Comparison of ENCODE assay signal across 15 cellular contexts in the genomic region with DNA sequence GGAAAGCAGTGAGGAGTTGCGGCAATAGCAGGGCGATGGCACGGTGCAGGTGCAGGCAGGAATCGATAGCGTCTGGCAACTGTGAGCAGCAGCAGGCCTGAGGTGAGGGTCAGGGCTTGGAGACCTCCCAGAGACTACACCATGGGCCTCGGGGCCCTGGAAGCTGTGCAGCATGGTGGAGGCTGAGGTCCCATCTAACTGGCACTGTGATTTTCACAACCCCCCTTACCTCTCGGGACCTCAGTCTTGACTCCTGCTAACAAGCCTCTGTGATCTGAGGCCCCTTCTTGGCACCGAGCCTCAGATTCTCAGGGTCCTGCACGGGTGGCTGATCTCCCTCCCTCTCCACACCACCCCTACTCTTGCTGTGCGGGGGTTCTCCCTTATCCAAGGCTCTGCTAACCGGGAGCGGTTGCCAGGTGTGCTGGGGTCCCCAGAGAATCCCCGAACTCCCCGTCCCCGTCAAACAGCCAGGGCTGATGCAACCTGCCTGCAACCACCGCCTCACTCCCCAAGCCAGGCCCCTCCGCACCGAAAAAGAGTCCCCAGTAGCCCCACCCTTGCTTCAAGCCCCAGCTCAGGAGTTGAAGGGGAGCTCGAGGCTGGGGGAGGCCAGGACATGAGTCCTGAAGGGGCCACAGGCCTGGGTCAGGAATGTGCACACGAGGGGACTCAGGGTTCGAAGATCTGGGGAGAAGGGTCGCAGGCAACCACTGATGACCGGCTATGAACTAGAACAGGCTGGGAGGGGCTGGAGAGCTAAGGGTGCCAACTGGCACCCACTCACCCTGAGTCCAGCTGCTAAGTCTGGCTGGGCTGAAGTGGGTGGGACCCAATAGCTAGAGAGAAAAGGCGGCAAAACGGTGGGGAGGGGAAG. TPM values are rescaled to one million over a fixed set of nuclear protein-coding genes. Genes with fewer than 3 reads are reported as not detected.
DNase-seq lines count a peak whose midpoint lies in the region; ATAC-seq and TF ChIP-seq lines count a peak whose summit lies in the region.
"Had no signal": no experiment of that assay in that cellular context is flagged by ENCODE, and none has a peak within 500 bp of the region (broad histone marks: within the 10 kb centered on the region; RNA-seq: fewer than 3 reads in every experiment).

No MANE protein-coding gene starts in this region.

- no peaks in the 10 kb centered on the region for H3K9me3 ChIP-seq in SK-N-MC (ENCODE audit: low read depth, low read length)
- H3K9me3 ChIP-seq: tibial nerve had no signal

- peaks cover 100% of the 10 kb centered on the region for H3K79me2 ChIP-seq in GM23338 (replicated peaks; ENCODE audit: insufficient read depth)

- H3K36me3 ChIP-seq in GM23338 (ENCODE audit: insufficient read depth) (peaks cover 17% of the 10 kb centered on the region), SK-N-MC (ENCODE audit: insufficient read depth, low read length) (peaks cover 81% of the 10 kb centered on the region)

- H3K4me1 ChIP-seq in GM23338 (ENCODE audit: insufficient read depth): peaks cover 15% of the 10 kb centered on the region

- H3K9me2 ChIP-seq in GM23338 (ENCODE audit: insufficient read depth): no peaks in the 10 kb centered on the region

- peak overlapping the region; percentile 95 for H3K27ac Mint-ChIP-seq in GM23338
- H3K27ac Mint-ChIP-seq: activated naive CD8-positive, alpha-beta T cell treated with anti-CD3 and anti-CD28 coated beads, Interleukin-2, amount 10 ng/mL, durations not matched to agents 7 days and 5 days had no signal

- H3F3A ChIP-seq in GM23338 (replicated peaks; ENCODE audit: low read depth): peaks cover 8% of the 10 kb centered on the region; the same call in 1 of the 2 replicates

- peaks cover 53% of the 10 kb centered on the region for H3K4me1 Mint-ChIP-seq in GM23338

- no peak overlapping the region for H3K4me3 ChIP-seq in GM23338
- peak overlapping the region; percentile 44 for H3K4me3 ChIP-seq in SK-N-MC
- H3K4me3 ChIP-seq: tibial nerve had no signal

- 0 out of 2 replicates have a peak overlapping the region, but pooled peaks have one; percentile 26 for H3K27ac ChIP-seq in GM23338 (ENCODE audit: low read depth)
- peak overlapping the region; percentile 95 for H3K27ac ChIP-seq in SK-N-MC
- H3K27ac ChIP-seq: tibial nerve had no signal

- H3K36me3 Mint-ChIP-seq in GM23338 (ENCODE audit: low read depth): peaks cover 88% of the 10 kb centered on the region

- peaks cover 63% of the 10 kb centered on the region for H4K20me1 ChIP-seq in GM23338 (replicated peaks; ENCODE audit: insufficient read depth)

- ATAC-seq in GM23338 (no peak), HG02885 (IDR thresholded peaks at IDR 0.05; ENCODE audit: poor library complexity, unreplicated experiment) (no peak), GM19452 (IDR thresholded peaks at IDR 0.05; ENCODE audit: unreplicated experiment) (no peak)
- ATAC-seq: left ventricle myocardium superior had no signal

- H3K4me2 ChIP-seq in GM23338: no peak overlapping the region

- H3K27me3 Mint-ChIP-seq in GM23338 (ENCODE audit: insufficient read depth, low read depth, poor library complexity): peaks cover 35% of the 10 kb centered on the region
- H3K27me3 Mint-ChIP-seq: activated naive CD8-positive, alpha-beta T cell treated with anti-CD3 and anti-CD28 coated beads, Interleukin-2, amount 10 ng/mL, durations not matched to agents 7 days and 5 days; progenitor cell of endocrine pancreas had no signal

- peaks cover 5% of the 10 kb centered on the region for H3K9me3 Mint-ChIP-seq in GM23338
- H3K9me3 Mint-ChIP-seq: activated naive CD8-positive, alpha-beta T cell treated with anti-CD3 and anti-CD28 coated beads, Interleukin-2, amount 10 ng/mL, durations not matched to agents 7 days and 5 days had no signal

- H3K27me3 ChIP-seq in GM23338 (ENCODE audit: insufficient read depth): no peaks in the 10 kb centered on the region
- H3K27me3 ChIP-seq: tibial nerve had no signal

- no peak overlapping the region for H2AFZ ChIP-seq in GM23338

- peak overlapping the region; percentile 68 for H3K9ac ChIP-seq in SK-N-MC (ENCODE audit: insufficient read length)

- no peak for TF ChIP-seq CTCF in AG09319 (IDR thresholded peaks at IDR 0.05; ENCODE audit: low read depth, low read length)
- no peak for TF ChIP-seq CTCF in GM23338 (conservative IDR thresholded peaks at IDR 0.05; ENCODE audit: low read depth in 2 of 2)

- H3K4me3 Mint-ChIP-seq in GM23338: peak overlapping the region; percentile 38; the same call in 1 of the 3 replicates
- H3K4me3 Mint-ChIP-seq: activated naive CD8-positive, alpha-beta T cell treated with anti-CD3 and anti-CD28 coated beads, Interleukin-2, amount 10 ng/mL, durations not matched to agents 7 days and 5 days had no signal

- peak; percentile 7 for DNase-seq in AG09319 (ENCODE audit: extremely low read depth, low read depth)
- no peak for DNase-seq in GM23338 (ENCODE audit: low spot score)
- no peak for DNase-seq in SK-N-MC (ENCODE audit: low read depth, low spot score)
- peak; percentile 6 for DNase-seq in iPS-NIHi7 (ENCODE audit: extremely low spot score)
- no peak for DNase-seq in DMS153 treated with DMSO at 0.1 percent for 48 hours (lab: John Stamatoyannopoulos, UW; ENCODE audit: unreplicated experiment)
- no peak for DNase-seq in activated CD8-positive, alpha-beta memory T cell treated with anti-CD3 and anti-CD28 coated beads for 24 hours
- DNase-seq: activated naive CD8-positive, alpha-beta T cell treated with anti-CD3 and anti-CD28 coated beads, Interleukin-2, amount 10 ng/mL, durations not matched to agents 7 days and 5 days; COR-L47; NCI-H187 treated with DMSO at 0.1 percent for 48 hours had no signal

TF ChIP-seq in GM23338, 12 proteins besides CTCF, POLR2A, EP300 and RAD21 (continues in another document):
- no peak for TF ChIP-seq ZNF331 (CRISPR knock-in tag; IDR thresholded peaks at IDR 0.05; ENCODE audit: low read depth)

RNA-seq across cellular contexts. Expression of a gene that starts 4.8 kb away (rescaled TPM):
- total RNA-seq in GM23338 (2014; rRNA removed; shearing (Covaris generic)): 7.4 and 8.2 TPM in 2 replicates
- 9.6 and 10.3 TPM in 2 replicates for polyA plus RNA-seq in GM23338 (2016; fragmentation: Nextera tagmentation; extraction: Ambion mirVana)

RNA-seq across cellular contexts. Expression of a gene that starts 5.1 kb away (rescaled TPM):
- total RNA-seq in GM23338 (2014; rRNA removed; shearing (Covaris generic)): 87.7 and 99.4 TPM in 2 replicates
- polyA plus RNA-seq in GM23338 (2016; fragmentation: Nextera tagmentation; extraction: Ambion mirVana): 54.0 and 55.5 TPM in 2 replicates

RNA-seq across cellular contexts. Expression of a gene that starts 27.6 kb away (rescaled TPM):
- 0.50 and 0.69 TPM in 2 replicates for total RNA-seq in GM23338 (2014; rRNA removed; shearing (Covaris generic))
- polyA plus RNA-seq in GM23338 (2016; fragmentation: Nextera tagmentation; extraction: Ambion mirVana): 0.57 and 0.60 TPM in 2 replicates
- total RNA-seq: left ventricle myocardium superior had no signal

RNA-seq across cellular contexts. Expression of a gene that starts 36.7 kb away (rescaled TPM):
- total RNA-seq in GM23338 (2014; rRNA removed; shearing (Covaris generic)): not detected in 2 replicates
- polyA plus RNA-seq in GM23338 (2016; fragmentation: Nextera tagmentation; extraction: Ambion mirVana): not detected in 2 replicates
- total RNA-seq: activated naive CD8-positive, alpha-beta T cell treated with anti-CD3 and anti-CD28 coated beads, Interleukin-2, amount 10 ng/mL, durations not matched to agents 7 days and 5 days; dermis microvascular lymphatic vessel endothelial cell; progenitor cell of endocrine pancreas had no signal

RNA-seq across cellular contexts. Expression of a gene that starts 46.7 kb away (rescaled TPM):
- 12.1 and 19.3 TPM in 2 replicates for total RNA-seq in GM23338 (2014; rRNA removed; shearing (Covaris generic))
- polyA plus RNA-seq in GM23338 (2016; fragmentation: Nextera tagmentation; extraction: Ambion mirVana): 39.5 and 43.1 TPM in 2 replicates

Comparison
In these comparisons a context has a peak if more than half of its experiments do, and no peak if none do; other contexts are left out.
1. DNase-seq: peak in AG09319 (single experiment) and iPS-NIHi7 (single experiment); none in GM23338 (single experiment), SK-N-MC (single experiment), DMS153 treated with DMSO at 0.1 percent for 48 hours (single experiment) and activated CD8-positive, alpha-beta memory T cell treated with anti-CD3 and anti-CD28 coated beads for 24 hours (single experiment).